Comparison of ENCODE assay signal across 20 cellular contexts in genomic region chr2:225667465-225667864, GRCh38.
"Had no signal": no experiment of that assay in that cellular context is flagged by ENCODE, and none has a peak within 500 bp of the region (broad histone marks: within the 10 kb centered on the region; RNA-seq: fewer than 3 reads in every experiment).

No MANE protein-coding gene starts in this region.

- H3K9me3 ChIP-seq: heart left ventricle, neutrophil, psoas muscle, right lobe of liver, spleen, thoracic aorta had no signal

- H3K9me3 Mint-ChIP-seq: nephron progenitor cell; stimulated activated memory B cell treated with anti-CD40 and anti-IgM and Interleukin-4, amounts not matched to agents 10 μg/mL and 1 μg/mL and 100 μg/mL, for 72 hours; stimulated activated naive CD8-positive, alpha-beta T cell treated with anti-CD3 and anti-CD28 coated beads, Interleukin-15, amount 100 ng/mL, for 72 hours had no signal

- H3K4me3 ChIP-seq: dorsolateral prefrontal cortex, heart left ventricle, psoas muscle, right lobe of liver, spleen, thoracic aorta had no signal

- H3K36me3 Mint-ChIP-seq: naive thymus-derived CD4-positive, alpha-beta T cell; stimulated activated memory B cell treated with anti-CD40 and anti-IgM and Interleukin-4, amounts not matched to agents 10 μg/mL and 1 μg/mL and 100 μg/mL, for 72 hours had no signal

- FAIRE-seq: frontal cortex had no signal

- ATAC-seq: heart left ventricle; naive thymus-derived CD4-positive, alpha-beta T cell; psoas muscle; right lobe of liver; stimulated activated memory B cell treated with anti-CD40 and anti-IgM and Interleukin-4, amounts not matched to agents 10 μg/mL and 1 μg/mL and 100 μg/mL, for 72 hours; stimulated activated naive CD8-positive, alpha-beta T cell treated with anti-CD3 and anti-CD28 coated beads, Interleukin-15, amount 100 ng/mL, for 72 hours had no signal

- H3K27me3 ChIP-seq: dorsolateral prefrontal cortex, neutrophil, right lobe of liver, spleen had no signal

- H3K4me1 ChIP-seq: heart left ventricle, psoas muscle, right lobe of liver, spleen had no signal

- H3K27ac Mint-ChIP-seq: naive thymus-derived CD4-positive, alpha-beta T cell; nephron progenitor cell; stimulated activated memory B cell treated with anti-CD40 and anti-IgM and Interleukin-4, amounts not matched to agents 10 μg/mL and 1 μg/mL and 100 μg/mL, for 72 hours; stimulated activated naive CD8-positive, alpha-beta T cell treated with anti-CD3 and anti-CD28 coated beads, Interleukin-15, amount 100 ng/mL, for 72 hours had no signal

- H3K4me1 Mint-ChIP-seq: naive thymus-derived CD4-positive, alpha-beta T cell; nephron progenitor cell; stimulated activated memory B cell treated with anti-CD40 and anti-IgM and Interleukin-4, amounts not matched to agents 10 μg/mL and 1 μg/mL and 100 μg/mL, for 72 hours; stimulated activated naive CD8-positive, alpha-beta T cell treated with anti-CD3 and anti-CD28 coated beads, Interleukin-15, amount 100 ng/mL, for 72 hours had no signal

- H3K4me3 Mint-ChIP-seq: naive thymus-derived CD4-positive, alpha-beta T cell; nephron progenitor cell; stimulated activated memory B cell treated with anti-CD40 and anti-IgM and Interleukin-4, amounts not matched to agents 10 μg/mL and 1 μg/mL and 100 μg/mL, for 72 hours; stimulated activated naive CD8-positive, alpha-beta T cell treated with anti-CD3 and anti-CD28 coated beads, Interleukin-15, amount 100 ng/mL, for 72 hours had no signal

- H3K27ac ChIP-seq: dorsolateral prefrontal cortex, heart left ventricle, neutrophil, psoas muscle, right lobe of liver, spleen, thoracic aorta had no signal

- DNase-seq: cortex of kidney; dorsolateral prefrontal cortex; effector CD8-positive, alpha-beta T cell; heart left ventricle; hypothalamus; naive thymus-derived CD4-positive, alpha-beta T cell; nephron progenitor cell; psoas muscle; retina; right lobe of liver; spleen; stimulated activated CD4-positive, alpha-beta T cell treated with anti-CD3 and anti-CD28 coated beads, Interleukin-15, amount 100 ng/mL, for 24 hours; stimulated activated CD4-positive, alpha-beta T cell treated with anti-CD3 and anti-CD28 coated beads, Interleukin-1b, Interleukin-23, amount 100 ng/mL, for 48 hours; stimulated activated CD4-positive, alpha-beta T cell treated with anti-CD3 and anti-CD28 coated beads, Interleukin-4, amount 100 ng/mL, for 24 hours; stimulated activated naive CD8-positive, alpha-beta T cell treated with anti-CD3 and anti-CD28 coated beads, Interleukin-15, amount 100 ng/mL, for 72 hours; trophoblast cell had no signal

- H3K36me3 ChIP-seq: heart left ventricle, neutrophil, right lobe of liver, spleen, thoracic aorta had no signal
